ENCODE assay signal across 1 cellular context in the genomic region with DNA sequence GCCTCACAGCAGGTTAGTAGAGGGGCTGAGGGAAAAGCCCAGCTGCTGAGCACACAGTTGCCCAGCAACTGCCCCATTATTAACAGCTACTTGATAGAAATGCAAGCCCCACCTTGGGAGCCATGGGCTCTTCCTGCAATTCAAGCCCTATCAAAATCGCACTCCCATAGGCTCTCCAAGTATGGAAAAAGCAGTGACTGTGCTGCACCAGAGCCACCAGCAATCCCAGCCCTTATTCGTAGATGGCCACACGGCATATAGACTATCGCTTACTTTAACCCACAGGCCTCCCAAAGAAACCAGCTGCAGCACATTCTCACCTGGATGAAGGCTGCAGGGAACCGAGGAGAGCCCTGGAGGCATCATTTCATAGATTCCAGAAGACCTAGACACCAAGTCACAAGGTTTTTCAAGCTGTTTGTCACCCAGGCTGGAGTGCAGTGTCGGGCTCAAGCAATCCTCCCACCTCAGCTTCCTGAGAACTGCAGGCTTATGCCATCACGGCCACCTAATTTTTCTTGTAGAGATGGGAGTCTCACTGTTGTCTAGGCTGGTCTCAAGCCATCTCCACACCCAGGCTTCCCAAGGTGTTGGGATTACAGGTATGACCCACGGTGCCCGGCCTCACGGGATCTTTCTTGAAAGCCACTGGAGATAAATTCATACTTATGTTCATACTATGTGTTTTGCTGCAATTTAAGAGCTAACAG.
TF ChIP-seq lines count a peak whose summit lies in the region.

No MANE protein-coding gene starts in this region.

TF ChIP-seq in endothelial cell of umbilical vein, 7 proteins besides CTCF, POLR2A, EP300 and RAD21:
- TF ChIP-seq POLR2AphosphoS5 (IDR thresholded peaks at IDR 0.05; ENCODE audit: insufficient read depth, low read depth, low read length) (no peak), MYC (IDR thresholded peaks at IDR 0.05; ENCODE audit: low read depth, low read length) (no peak), JUN (IDR thresholded peaks at IDR 0.05; ENCODE audit: borderline replicate concordance, insufficient read depth, insufficient read length, low read depth) (no peak)
